In genomic region chrX:106670631-106671030, GRCh38 we compare ENCODE assay signal across 1 cellular context.
TF ChIP-seq lines count a peak whose summit lies in the region.

No MANE protein-coding gene starts in this region.

TF ChIP-seq in HepG2, 621 proteins besides CTCF, POLR2A, EP300 and RAD21 (continued from another document):
- TF ChIP-seq ZNF281 (CRISPR knock-in tag; IDR thresholded peaks at IDR 0.05; ENCODE audit: borderline replicate concordance) (no peak), TCF7L2 (IDR thresholded peaks at IDR 0.05; ENCODE audit: low read depth, low read length) (no peak), ZNF646 (CRISPR knock-in tag; IDR thresholded peaks at IDR 0.05) (no peak), ZNF326 (CRISPR knock-in tag; IDR thresholded peaks at IDR 0.05; ENCODE audit: borderline replicate concordance) (no peak), ZMYM3 (CRISPR knock-in tag; IDR thresholded peaks at IDR 0.05) (no peak), NR2F2 (IDR thresholded peaks at IDR 0.05; ENCODE audit: borderline replicate concordance, low read depth) (no peak), ZNF362 (CRISPR knock-in tag; IDR thresholded peaks at IDR 0.05; ENCODE audit: borderline replicate concordance) (no peak)
